In genomic region chr19:38231918-38232317, GRCh38 we compare ENCODE assay signal across 34 cellular contexts. TPM values are rescaled to one million over a fixed set of nuclear protein-coding genes. Genes with fewer than 3 reads are reported as not detected.
"Had no signal": no experiment of that assay in that cellular context is flagged by ENCODE, and none has a peak within 500 bp of the region (broad histone marks: within the 10 kb centered on the region; RNA-seq: fewer than 3 reads in every experiment).

No MANE protein-coding gene starts in this region.

- H3K4me3 ChIP-seq: adrenal gland, body of pancreas, breast epithelium had no signal

- H3K27ac Mint-ChIP-seq: activated B cell treated with CpG ODN at 0.5 μM for 24 hours; activated CD4-positive, alpha-beta memory T cell treated with anti-CD3 and anti-CD28 coated beads for 36 hours; activated CD4-positive, alpha-beta T cell treated with anti-CD3 and anti-CD28 coated beads, Interleukin-2, amount 10 ng/mL, durations not matched to agents 24 days and 14 days; activated CD8-positive, alpha-beta T cell treated with anti-CD3 and anti-CD28 coated beads for 36 hours; activated naive CD4-positive, alpha-beta T cell treated with anti-CD3 and anti-CD28 coated beads, Interleukin-2, amount 10 ng/mL, durations not matched to agents 7 days and 5 days; activated naive CD4-positive, alpha-beta T cell treated with anti-CD3 and anti-CD28 coated beads, Interleukin-2, amount 50 U/mL, for 72 hours; activated naive CD8-positive, alpha-beta T cell treated with anti-CD3 and anti-CD28 coated beads for 36 hours; activated T-cell treated with anti-CD3 and anti-CD28 coated beads, Interleukin-2, amount 50 U/mL, for 72 hours; activated T-helper 1 cell treated with anti-CD3 and anti-CD28 coated beads, Interleukin-12 subunit alpha, Interleukin-12 subunit beta, Interleukin-2, Interleukin-4 antibody, amounts not matched to agents 30 ng/mL and 10 ng/mL and 1 ng/mL, durations not matched to agents 14 hours and 24 hours and 36 hours; activated T-helper 17 cell treated with anti-CD3 and anti-CD28 coated beads, Interleukin-2, amount 50 U/mL, for 72 hours; T-helper 2 cell treated with Interferon-gamma antibody and Interleukin-4, amounts not matched to agents 5 μg/mL and 100 μg/mL, for 36 hours had no signal

- H3K9me3 ChIP-seq: adrenal gland, body of pancreas, breast epithelium had no signal

- ATAC-seq: activated CD8-positive, alpha-beta T cell treated with anti-CD3 and anti-CD28 coated beads for 36 hours; activated naive CD4-positive, alpha-beta T cell treated with anti-CD3 and anti-CD28 coated beads, Interleukin-2, amount 50 U/mL, for 72 hours; activated T-cell treated with anti-CD3 and anti-CD28 coated beads, Interleukin-2, amount 50 U/mL, for 4 hours; activated T-cell treated with anti-CD3 and anti-CD28 coated beads, Interleukin-2, amount 50 U/mL, for 72 hours; activated T-helper 17 cell treated with anti-CD3 and anti-CD28 coated beads, Interleukin-2, amount 50 U/mL, for 72 hours; body of pancreas had no signal

- H3K36me3 ChIP-seq: adrenal gland, brain microvascular endothelial cell, breast epithelium had no signal

- H3K36me3 Mint-ChIP-seq: activated CD4-positive, alpha-beta memory T cell treated with anti-CD3 and anti-CD28 coated beads for 36 hours; activated naive CD4-positive, alpha-beta T cell treated with anti-CD3 and anti-CD28 coated beads, Interleukin-2, amount 10 ng/mL, durations not matched to agents 7 days and 5 days; activated naive CD4-positive, alpha-beta T cell treated with anti-CD3 and anti-CD28 coated beads, Interleukin-2, amount 50 U/mL, for 72 hours; activated naive CD8-positive, alpha-beta T cell treated with anti-CD3 and anti-CD28 coated beads for 36 hours had no signal

- DNase-seq: activated B cell treated with CpG ODN at 0.5 μM for 24 hours; activated CD4-positive, alpha-beta memory T cell treated with anti-CD3 and anti-CD28 coated beads for 36 hours; activated CD4-positive, alpha-beta T cell treated with anti-CD3 and anti-CD28 coated beads for 4 hours; activated CD4-positive, alpha-beta T cell treated with anti-CD3 and anti-CD28 coated beads, Interleukin-2, amount 10 ng/mL, durations not matched to agents 24 days and 14 days; activated CD4-positive, alpha-beta T cell treated with anti-CD3 and anti-CD28 coated beads, Interleukin-2, amount 50 U/mL, for 1 hour; activated CD4-positive, alpha-beta T cell treated with anti-CD3 and anti-CD28 coated beads, Interleukin-2, amount 50 U/mL, for 4 hours; activated CD4-positive, CD25-positive, alpha-beta regulatory T cell treated with anti-CD3 and anti-CD28 coated beads, Interleukin-2, amount 50 U/mL, for 72 hours; activated CD8-positive, alpha-beta memory T cell treated with anti-CD3 and anti-CD28 coated beads, Interleukin-2, amount 50 U/mL, for 4 hours; activated CD8-positive, alpha-beta T cell treated with anti-CD3 and anti-CD28 coated beads for 36 hours; activated effector memory CD4-positive, alpha-beta T cell treated with anti-CD3 and anti-CD28 coated beads, Interleukin-2, amount 50 U/mL, for 16 hours; activated gamma-delta T cell treated with Interleukin-2 at 50 U/mL for 16 hours; activated naive CD4-positive, alpha-beta T cell; activated naive CD4-positive, alpha-beta T cell treated with anti-CD3 and anti-CD28 coated beads, Interleukin-2, amount 10 ng/mL, durations not matched to agents 7 days and 5 days; activated naive CD8-positive, alpha-beta T cell treated with anti-CD3 and anti-CD28 coated beads for 36 hours; activated T-cell treated with anti-CD3 and anti-CD28 coated beads for 4 hours; activated T-cell treated with anti-CD3 and anti-CD28 coated beads, Interleukin-2, amount 50 U/mL, for 1 hour; activated T-cell treated with anti-CD3 and anti-CD28 coated beads, Interleukin-2, amount 50 U/mL, for 4 hours; activated T-cell treated with anti-CD3 and anti-CD28 coated beads, Interleukin-2, amount 50 U/mL, for 72 hours; adrenal gland; amniotic stem cell; aorta; body of pancreas; brain microvascular endothelial cell; central memory CD4-positive, alpha-beta T cell; T-helper 1 cell; T-helper 2 cell; T-helper 9 cell had no signal

- H3K4me1 Mint-ChIP-seq: activated naive CD8-positive, alpha-beta T cell treated with anti-CD3 and anti-CD28 coated beads for 36 hours; activated T-helper 17 cell treated with anti-CD3 and anti-CD28 coated beads, Interleukin-2, amount 50 U/mL, for 72 hours had no signal

- H3K4me3 Mint-ChIP-seq: activated B cell treated with CpG ODN at 0.5 μM for 24 hours; activated CD4-positive, alpha-beta memory T cell treated with anti-CD3 and anti-CD28 coated beads for 36 hours; activated CD4-positive, alpha-beta T cell treated with anti-CD3 and anti-CD28 coated beads, Interleukin-2, amount 10 ng/mL, durations not matched to agents 24 days and 14 days; activated CD8-positive, alpha-beta T cell treated with anti-CD3 and anti-CD28 coated beads for 36 hours; activated naive CD4-positive, alpha-beta T cell treated with anti-CD3 and anti-CD28 coated beads, Interleukin-2, amount 10 ng/mL, durations not matched to agents 7 days and 5 days; activated naive CD8-positive, alpha-beta T cell treated with anti-CD3 and anti-CD28 coated beads for 36 hours; activated T-cell treated with anti-CD3 and anti-CD28 coated beads, Interleukin-2, amount 50 U/mL, for 4 hours; activated T-cell treated with anti-CD3 and anti-CD28 coated beads, Interleukin-2, amount 50 U/mL, for 72 hours; activated T-helper 1 cell treated with anti-CD3 and anti-CD28 coated beads, Interleukin-12 subunit alpha, Interleukin-12 subunit beta, Interleukin-2, Interleukin-4 antibody, amounts not matched to agents 30 ng/mL and 10 ng/mL and 1 ng/mL, durations not matched to agents 14 hours and 24 hours and 36 hours; activated T-helper 17 cell treated with anti-CD3 and anti-CD28 coated beads, Interleukin-2, amount 50 U/mL, for 72 hours; T-helper 1 cell treated with Interleukin-12 subunit alpha and Interleukin-12 subunit beta and Interleukin-4 antibody, amounts not matched to agents 30 μg/mL and 1 μg/mL, for 36 hours; T-helper 2 cell treated with Interferon-gamma antibody and Interleukin-4, amounts not matched to agents 5 μg/mL and 100 μg/mL, for 36 hours had no signal

- H3K9me3 Mint-ChIP-seq: activated B cell treated with CpG ODN at 0.5 μM for 24 hours; activated CD4-positive, alpha-beta memory T cell treated with anti-CD3 and anti-CD28 coated beads for 36 hours; activated CD4-positive, alpha-beta T cell treated with anti-CD3 and anti-CD28 coated beads, Interleukin-2, amount 10 ng/mL, durations not matched to agents 24 days and 14 days; activated CD8-positive, alpha-beta T cell treated with anti-CD3 and anti-CD28 coated beads for 36 hours; activated naive CD4-positive, alpha-beta T cell treated with anti-CD3 and anti-CD28 coated beads, Interleukin-2, amount 10 ng/mL, durations not matched to agents 7 days and 5 days; activated naive CD4-positive, alpha-beta T cell treated with anti-CD3 and anti-CD28 coated beads, Interleukin-2, amount 50 U/mL, for 72 hours; activated naive CD8-positive, alpha-beta T cell treated with anti-CD3 and anti-CD28 coated beads for 36 hours; activated T-cell treated with anti-CD3 and anti-CD28 coated beads, Interleukin-2, amount 50 U/mL, for 4 hours; activated T-cell treated with anti-CD3 and anti-CD28 coated beads, Interleukin-2, amount 50 U/mL, for 72 hours; activated T-helper 1 cell treated with anti-CD3 and anti-CD28 coated beads, Interleukin-12 subunit alpha, Interleukin-12 subunit beta, Interleukin-2, Interleukin-4 antibody, amounts not matched to agents 30 ng/mL and 10 ng/mL and 1 ng/mL, durations not matched to agents 14 hours and 24 hours and 36 hours; activated T-helper 17 cell treated with anti-CD3 and anti-CD28 coated beads, Interleukin-2, amount 50 U/mL, for 72 hours; T-helper 1 cell treated with Interleukin-12 subunit alpha and Interleukin-12 subunit beta and Interleukin-4 antibody, amounts not matched to agents 30 μg/mL and 1 μg/mL, for 36 hours; T-helper 2 cell treated with Interferon-gamma antibody and Interleukin-4, amounts not matched to agents 5 μg/mL and 100 μg/mL, for 36 hours had no signal

- H3K27ac ChIP-seq: adrenal gland, body of pancreas, brain microvascular endothelial cell, breast epithelium, VCaP had no signal

- H3K27me3 ChIP-seq: brain microvascular endothelial cell had no signal

RNA-seq across cellular contexts. Expression of gene DPF1, which starts 7.9 kb away (rescaled TPM):
- total RNA-seq: activated B cell treated with CpG ODN at 0.5 μM for 24 hours, body of pancreas, breast epithelium had no signal

RNA-seq across cellular contexts. Expression of gene PPP1R14A, which starts 24.3 kb away (rescaled TPM):
- total RNA-seq: activated naive CD8-positive, alpha-beta T cell treated with anti-CD3 and anti-CD28 coated beads for 36 hours; activated T-helper 17 cell treated with anti-CD3 and anti-CD28 coated beads, Interleukin-2, amount 50 U/mL, for 72 hours had no signal
